ENCODE assay signal across 8 cellular contexts in genomic region chr6:20126789-20127653, GRCh38.
DNase-seq lines count a peak whose midpoint lies in the region; ATAC-seq, FAIRE-seq and TF ChIP-seq lines count a peak whose summit lies in the region.

No MANE protein-coding gene starts in this region.

- no peak for FAIRE-seq in bronchial epithelial cell (lab: Jason Lieb, UNC)

- TF ChIP-seq CTCF in 22Rv1 (IDR thresholded peaks at IDR 0.05) (peak; percentile 98), WERI-Rb-1 (IDR thresholded peaks at IDR 0.05; ENCODE audit: low read depth, low read length) (peak; percentile 100), bronchial epithelial cell (IDR thresholded peaks at IDR 0.05; ENCODE audit: insufficient read depth, low read length, severe bottlenecking) (peak; percentile 96)

- H3K27me3 ChIP-seq in WERI-Rb-1 (ENCODE audit: insufficient read depth, low read depth, severe bottlenecking), result no peaks in the 10 kb centered on the region
- no peaks in the 10 kb centered on the region for H3K27me3 ChIP-seq in bronchial epithelial cell (ENCODE audit: control insufficient read depth, insufficient read depth, low read length)

- peak; percentile 72 for ATAC-seq in GM18517 (IDR thresholded peaks at IDR 0.05; ENCODE audit: unreplicated experiment)
- peak; percentile 89 for ATAC-seq in HG03095 (IDR thresholded peaks at IDR 0.05; ENCODE audit: unreplicated experiment)

- H3K36me3 ChIP-seq in WERI-Rb-1 (peaks cover 4% of the 10 kb centered on the region; the same call in 1 of the 2 replicates), bronchial epithelial cell (ENCODE audit: control insufficient read depth, insufficient read depth, low read length) (peaks cover 1% of the 10 kb centered on the region)

- H3K27ac ChIP-seq in 22Rv1 (0 out of 2 replicates have a peak overlapping the region, but pooled peaks have one; percentile 19), WERI-Rb-1 (peak overlapping the region; percentile 15)

- H3K9me3 ChIP-seq in WERI-Rb-1 (ENCODE audit: severe bottlenecking), result no peaks in the 10 kb centered on the region

- DNase-seq in NCI-H2171 (lab: John Stamatoyannopoulos, UW), result peak; percentile 74
- peak; percentile 89 for DNase-seq in WERI-Rb-1
- DNase-seq in bronchial epithelial cell (ENCODE audit: low read depth), result peak; percentile 33
- DNase-seq in kidney glomerular epithelial cell (lab: John Stamatoyannopoulos, UW), result peak; percentile 42
- peak; percentile 45 for DNase-seq in stimulated activated CD4-positive, alpha-beta T cell treated with anti-CD3 and anti-CD28 coated beads, Interleukin-2, amount 100 ng/mL, for 4 hours (ENCODE audit: low read depth)

- no peak overlapping the region for H3K4me3 ChIP-seq in WERI-Rb-1 (ENCODE audit: low read depth, low read length)
- H3K4me3 ChIP-seq in bronchial epithelial cell (ENCODE audit: low read depth, low read length), result no peak overlapping the region

Comparison
In these comparisons a context has a peak if more than half of its experiments do, and no peak if none do; other contexts are left out.
1. DNase-seq: peak in every context shown above with its lines; median percentile 89 in WERI-Rb-1; 74 in NCI-H2171; 45 in stimulated activated CD4-positive, alpha-beta T cell treated with anti-CD3 and anti-CD28 coated beads, Interleukin-2, amount 100 ng/mL, for 4 hours; 42 in kidney glomerular epithelial cell; 33 in bronchial epithelial cell.